Comparison of ENCODE assay signal across 31 cellular contexts in the genomic region with DNA sequence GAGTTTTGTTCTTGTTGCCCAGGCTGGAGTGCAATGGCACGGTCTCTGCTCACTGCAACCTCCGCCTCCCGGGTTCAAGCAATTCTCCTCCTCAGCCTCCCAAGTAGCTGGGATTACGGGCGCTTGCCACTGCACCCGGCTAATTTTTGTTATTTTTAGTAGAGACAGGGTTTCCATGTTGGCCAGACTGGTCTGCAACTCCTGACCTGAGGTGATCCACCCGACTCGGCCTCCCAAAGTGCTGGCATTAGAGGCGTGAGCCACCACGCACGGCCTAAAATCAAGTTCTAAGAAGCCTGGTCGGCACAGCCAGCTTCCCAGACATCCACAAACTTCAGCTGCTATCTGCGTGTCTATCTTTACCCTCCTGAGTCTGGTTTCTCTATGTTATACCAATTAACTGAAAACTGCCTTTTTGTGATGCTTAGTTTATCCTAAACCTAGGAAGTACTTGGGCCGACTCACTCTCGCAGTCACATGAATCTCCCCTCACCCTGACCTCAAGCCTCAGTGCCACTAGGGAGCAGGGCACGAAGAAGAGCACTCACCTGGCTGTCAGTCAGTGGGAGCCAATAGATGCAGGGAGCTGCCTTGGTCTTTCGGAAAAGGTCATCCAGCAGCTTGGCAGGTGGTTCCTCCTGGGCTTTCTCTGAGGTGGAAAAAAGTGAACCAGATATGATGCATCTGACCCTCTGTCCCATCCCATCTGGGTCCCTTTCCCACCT. TPM values are rescaled to one million over a fixed set of nuclear protein-coding genes. Genes with fewer than 3 reads are reported as not detected.
DNase-seq lines count a peak whose midpoint lies in the region; ATAC-seq and TF ChIP-seq lines count a peak whose summit lies in the region.
"Had no signal": no experiment of that assay in that cellular context is flagged by ENCODE, and none has a peak within 500 bp of the region (broad histone marks: within the 10 kb centered on the region; RNA-seq: fewer than 3 reads in every experiment).

No MANE protein-coding gene starts in this region.

- DNase-seq in AG04450 (ENCODE audit: low read depth, low spot score): no peak
- peak; percentile 26 for DNase-seq in H7
- peak; percentile 71 for DNase-seq in coronary artery (ENCODE audit: low spot score)
- no peak for DNase-seq in neural progenitor cell (ENCODE audit: low spot score)
- DNase-seq in CD8-positive, alpha-beta memory T cell: no peak
- DNase-seq in heart right ventricle: no peak
- DNase-seq: activated B cell treated with CpG ODN at 0.5 μM for 24 hours; activated CD8-positive, alpha-beta memory T cell treated with anti-CD3 and anti-CD28 coated beads, Interleukin-2, amount 10 ng/mL, durations not matched to agents 7 days and 5 days; activated naive CD4-positive, alpha-beta T cell treated with anti-CD3 and anti-CD28 coated beads, Interleukin-2, amount 10 ng/mL, durations not matched to agents 7 days and 5 days; amygdala; cortex of kidney; effector memory CD8-positive, alpha-beta T cell; esophagus squamous epithelium; hypothalamus; naive thymus-derived CD4-positive, alpha-beta T cell; NCI-H1105 treated with DMSO at 0.1 percent for 48 hours; NCI-H2029 treated with DMSO at 0.1 percent for 48 hours; NCI-H69; stimulated activated naive CD8-positive, alpha-beta T cell treated with anti-CD3 and anti-CD28 coated beads, Interleukin-15, amount 100 ng/mL, for 72 hours; T-helper 1 cell had no signal

- intact Hi-C loops in heart right ventricle (cut with DNase I): loop anchor here in 1 of 10 donors (10.0 kb wide), 1 partner anchor 476 kb away; the partner anchor contains the start of gene DAD1

- no peak for ATAC-seq in HG03460 (IDR thresholded peaks at IDR 0.05; ENCODE audit: unreplicated experiment)
- ATAC-seq in heart right ventricle: no peak
- no peak for ATAC-seq in HG02885 (IDR thresholded peaks at IDR 0.05; ENCODE audit: poor library complexity, unreplicated experiment)
- ATAC-seq: activated CD8-positive, alpha-beta memory T cell treated with anti-CD3 and anti-CD28 coated beads, Interleukin-2, amount 10 ng/mL, durations not matched to agents 7 days and 5 days; effector memory CD8-positive, alpha-beta T cell; naive thymus-derived CD4-positive, alpha-beta T cell; stimulated activated naive CD8-positive, alpha-beta T cell treated with anti-CD3 and anti-CD28 coated beads, Interleukin-15, amount 100 ng/mL, for 72 hours had no signal

- no peak overlapping the region for H3K9ac ChIP-seq in neural progenitor cell

- peaks cover 4% of the 10 kb centered on the region for H3K27me3 Mint-ChIP-seq in neural progenitor cell (ENCODE audit: insufficient read depth, low read depth)
- no peaks in the 10 kb centered on the region for H3K27me3 Mint-ChIP-seq in CD8-positive, alpha-beta memory T cell
- H3K27me3 Mint-ChIP-seq: effector memory CD8-positive, alpha-beta T cell had no signal

- 91 to 94% methylated on average over 17 of the region's 17 CpGs for WGBS in heart right ventricle, 2 donors

- H3K36me3 ChIP-seq in H7 (replicated peaks; ENCODE audit: control insufficient read depth, insufficient read depth, low read length): peaks cover 47% of the 10 kb centered on the region
- H3K36me3 ChIP-seq in neural progenitor cell: peaks cover 33% of the 10 kb centered on the region
- H3K36me3 ChIP-seq in CD8-positive, alpha-beta memory T cell (ENCODE audit: insufficient read depth, low read length): peaks cover 48% of the 10 kb centered on the region
- peaks cover 0 to 77% (median 57%) of the 10 kb centered on the region in 9 donors for H3K36me3 ChIP-seq in heart right ventricle

- H3K4me3 ChIP-seq in AG04450 (ENCODE audit: low read depth, low read length) (no peak overlapping the region), H7 (ENCODE audit: insufficient read depth, low read depth, low read length) (no peak overlapping the region), coronary artery (no peak overlapping the region), neural progenitor cell (no peak overlapping the region), heart right ventricle (no peak overlapping the region)
- H3K4me3 ChIP-seq in CD8-positive, alpha-beta memory T cell (ENCODE audit: low read length): no peak overlapping the region
- H3K4me3 ChIP-seq: esophagus squamous epithelium, skin epidermis, tibial artery had no signal

- peaks cover 29% of the 10 kb centered on the region for H3K36me3 Mint-ChIP-seq in neural progenitor cell
- peaks cover 3 to 71% (median 16%) of the 10 kb centered on the region in 3 donors for H3K36me3 Mint-ChIP-seq in CD8-positive, alpha-beta memory T cell

- H4K20me1 ChIP-seq in neural progenitor cell (ENCODE audit: low read depth): peaks cover 78% of the 10 kb centered on the region

- peaks cover 40% of the 10 kb centered on the region for H3K79me2 ChIP-seq in neural progenitor cell (ENCODE audit: low read depth)

- TF ChIP-seq CTCF in AG04450 (IDR thresholded peaks at IDR 0.05; ENCODE audit: low read depth, low read length) (no peak), coronary artery (IDR thresholded peaks at IDR 0.05) (no peak), neural progenitor cell (IDR thresholded peaks at IDR 0.05) (no peak), heart right ventricle (IDR thresholded peaks at IDR 0.05) (no peak)

- POLR2A ChIA-PET in AG04450 (lab: Yijun Ruan, JAX): no interaction called here
- POLR2A ChIA-PET in CD8-positive, alpha-beta memory T cell (lab: Charles Lee): no interaction called here

- H2AFZ ChIP-seq in neural progenitor cell (replicated peaks): no peak overlapping the region

- peak overlapping the region; percentile 31 for H3K27ac ChIP-seq in AG04450 (ENCODE audit: low read depth, low read length)
- no peak overlapping the region for H3K27ac ChIP-seq in coronary artery
- no peak overlapping the region for H3K27ac ChIP-seq in neural progenitor cell
- no peak overlapping the region for H3K27ac ChIP-seq in CD8-positive, alpha-beta memory T cell (ENCODE audit: low read depth, low read length)
- no peak overlapping the region for H3K27ac ChIP-seq in heart right ventricle

- no peaks in the 10 kb centered on the region for H3K9me3 Mint-ChIP-seq in neural progenitor cell
- H3K9me3 Mint-ChIP-seq in CD8-positive, alpha-beta memory T cell: no peaks in the 10 kb centered on the region
- H3K9me3 Mint-ChIP-seq: activated B cell treated with CpG ODN at 0.5 μM for 24 hours; activated naive CD4-positive, alpha-beta T cell treated with anti-CD3 and anti-CD28 coated beads, Interleukin-2, amount 10 ng/mL, durations not matched to agents 7 days and 5 days; effector memory CD8-positive, alpha-beta T cell; IgD-negative memory B cell; memory B cell; stimulated activated naive CD8-positive, alpha-beta T cell treated with anti-CD3 and anti-CD28 coated beads, Interleukin-15, amount 100 ng/mL, for 72 hours had no signal

- peaks cover 24% of the 10 kb centered on the region for H3K4me1 Mint-ChIP-seq in neural progenitor cell
- H3K4me1 Mint-ChIP-seq in CD8-positive, alpha-beta memory T cell: peaks cover 16 to 21% (median 18%) of the 10 kb centered on the region in 3 donors

- H3K9me3 ChIP-seq in AG04450 (ENCODE audit: control insufficient read depth, insufficient read depth, low read length) (no peaks in the 10 kb centered on the region), neural progenitor cell (ENCODE audit: low read depth) (no peaks in the 10 kb centered on the region), heart right ventricle (no peaks in the 10 kb centered on the region)
- H3K9me3 ChIP-seq in CD8-positive, alpha-beta memory T cell (ENCODE audit: low read length): no peaks in the 10 kb centered on the region
- H3K9me3 ChIP-seq: esophagus squamous epithelium, tibial artery had no signal

- H3K4me2 ChIP-seq in neural progenitor cell: no peak overlapping the region

- no peak overlapping the region for H3K27ac Mint-ChIP-seq in neural progenitor cell
- peak overlapping the region in 1 of 8 donors; percentile 32 for H3K27ac Mint-ChIP-seq in CD8-positive, alpha-beta memory T cell
- H3K27ac Mint-ChIP-seq: activated B cell treated with CpG ODN at 0.5 μM for 24 hours; activated CD8-positive, alpha-beta memory T cell treated with anti-CD3 and anti-CD28 coated beads, Interleukin-2, amount 10 ng/mL, durations not matched to agents 7 days and 5 days; activated naive CD4-positive, alpha-beta T cell treated with anti-CD3 and anti-CD28 coated beads, Interleukin-2, amount 10 ng/mL, durations not matched to agents 7 days and 5 days; effector memory CD8-positive, alpha-beta T cell; memory B cell; stimulated activated naive CD8-positive, alpha-beta T cell treated with anti-CD3 and anti-CD28 coated beads, Interleukin-15, amount 100 ng/mL, for 72 hours had no signal

- H3K4me1 ChIP-seq in neural progenitor cell: peaks cover 4% of the 10 kb centered on the region
- H3K4me1 ChIP-seq in CD8-positive, alpha-beta memory T cell (ENCODE audit: insufficient read depth, low read length): peaks cover 14% of the 10 kb centered on the region
- H3K4me1 ChIP-seq in heart right ventricle: peaks cover 5 to 39% (median 23%) of the 10 kb centered on the region in 9 donors

- H3F3A ChIP-seq in neural progenitor cell (ENCODE audit: low read depth): peaks cover 79% of the 10 kb centered on the region

- CTCF ChIA-PET in AG04450 (lab: Charles Lee): interaction anchor here (0.6 to 12.0 kb wide), 9 partner anchors 8 to 504 kb away, joined by 6 to 262 read pairs (median 18); partner anchors contain the start of gene PRMT5
- CTCF ChIA-PET in CD8-positive, alpha-beta memory T cell (lab: Charles Lee): interaction anchor here (1.0 to 21.2 kb wide), 6 partner anchors 7 to 75 kb away, joined by 3 to 732 read pairs (median 13); partner anchors contain the start of gene AJUBA

- H3K27me3 ChIP-seq in AG04450 (ENCODE audit: control insufficient read depth, insufficient read depth, low read length): no peaks in the 10 kb centered on the region
- peaks cover 7% of the 10 kb centered on the region for H3K27me3 ChIP-seq in H7 (ENCODE audit: control insufficient read depth, insufficient read depth, low read length)
- no peaks in the 10 kb centered on the region for H3K27me3 ChIP-seq in neural progenitor cell
- no peaks in the 10 kb centered on the region for H3K27me3 ChIP-seq in CD8-positive, alpha-beta memory T cell (ENCODE audit: insufficient read depth, low read length, poor library complexity, severe bottlenecking)
- H3K27me3 ChIP-seq in heart right ventricle: no peaks in the 10 kb centered on the region
- H3K27me3 ChIP-seq: esophagus squamous epithelium, tibial artery had no signal

- H3K4me3 Mint-ChIP-seq in neural progenitor cell: peak overlapping the region; percentile 24
- peak overlapping the region in 1 of 7 donors; percentile 35 for H3K4me3 Mint-ChIP-seq in CD8-positive, alpha-beta memory T cell
- H3K4me3 Mint-ChIP-seq: activated B cell treated with CpG ODN at 0.5 μM for 24 hours; activated CD8-positive, alpha-beta memory T cell treated with anti-CD3 and anti-CD28 coated beads, Interleukin-2, amount 10 ng/mL, durations not matched to agents 7 days and 5 days; activated naive CD4-positive, alpha-beta T cell treated with anti-CD3 and anti-CD28 coated beads, Interleukin-2, amount 10 ng/mL, durations not matched to agents 7 days and 5 days; CD14-positive monocyte; effector memory CD8-positive, alpha-beta T cell; memory B cell; stimulated activated naive CD8-positive, alpha-beta T cell treated with anti-CD3 and anti-CD28 coated beads, Interleukin-15, amount 100 ng/mL, for 72 hours had no signal

RNA-seq across cellular contexts. Expression of gene CDH24, which starts 3.4 kb away (rescaled TPM):
- polyA plus RNA-seq in AG04450 (2011; rRNA removed) (10.1 and 11.0 TPM in 2 replicates), heart right ventricle (1 to 10 TPM; 1.9 to 9.1 TPM)
- polyA minus RNA-seq in AG04450 (2011; rRNA and poly(A)+ RNA removed): 13.6 and 18.6 TPM in 2 replicates
- 9.7 and 12.3 TPM in 2 replicates for total RNA-seq in H7 (2014; rRNA removed; shearing (Covaris generic))
- total RNA-seq in neural progenitor cell (ENCODE audit: low replicate concordance) (15.0 and 35.9 TPM in 2 replicates), heart right ventricle (1 to 10 TPM in 7 of 10 donors, under 1 TPM in 3; 0.57 to 4.4 (median 1.3) TPM)
- under 1 TPM; 0.82 to 0.88 TPM for total RNA-seq in CD8-positive, alpha-beta memory T cell
- polyA plus RNA-seq in CD8-positive, alpha-beta memory T cell: 0.36 TPM

RNA-seq across cellular contexts. Expression of gene PSMB11, which starts 18.7 kb away (rescaled TPM):
- polyA plus RNA-seq in AG04450 (2011; rRNA removed) (not detected in 2 replicates), heart right ventricle (not detected)
- polyA minus RNA-seq in AG04450 (2011; rRNA and poly(A)+ RNA removed): not detected in 2 replicates
- not detected in 2 replicates for total RNA-seq in H7 (2014; rRNA removed; shearing (Covaris generic))
- total RNA-seq in neural progenitor cell (ENCODE audit: low replicate concordance) (not detected in 2 replicates), heart right ventricle (not detected)
- not detected for total RNA-seq in CD8-positive, alpha-beta memory T cell
- not detected for polyA plus RNA-seq in CD8-positive, alpha-beta memory T cell
- total RNA-seq: activated B cell treated with CpG ODN at 0.5 μM for 24 hours; activated CD8-positive, alpha-beta memory T cell treated with anti-CD3 and anti-CD28 coated beads, Interleukin-2, amount 10 ng/mL, durations not matched to agents 7 days and 5 days; esophagus squamous epithelium; M059J; omental fat pad; renal cortical epithelial cell; SK-MEL-5 had no signal
- polyA plus RNA-seq: CD14-positive monocyte, IgD-negative memory B cell had no signal

RNA-seq across cellular contexts. Expression of gene PSMB5, which starts 26.0 kb away (rescaled TPM):
- polyA plus RNA-seq in AG04450 (2011; rRNA removed): 282 and 292 TPM in 2 replicates
- polyA minus RNA-seq in AG04450 (2011; rRNA and poly(A)+ RNA removed): 170 and 211 TPM in 2 replicates
- total RNA-seq in H7 (2014; rRNA removed; shearing (Covaris generic)): 262 and 328 TPM in 2 replicates
- 154 and 223 TPM in 2 replicates for total RNA-seq in neural progenitor cell (ENCODE audit: low replicate concordance)
- 100 to 1,000 TPM; 186 to 198 TPM for total RNA-seq in CD8-positive, alpha-beta memory T cell
- 37.1 TPM for polyA plus RNA-seq in CD8-positive, alpha-beta memory T cell
- total RNA-seq in heart right ventricle: 100 to 1,000 TPM; 111 to 141 (median 122) TPM
- polyA plus RNA-seq in heart right ventricle: 100 to 1,000 TPM in 1 of 2 donors, 10 to 100 TPM in 1; 35.6 to 206 TPM

RNA-seq across cellular contexts. Expression of gene ACIN1, which starts 34.2 kb away (rescaled TPM):
- polyA plus RNA-seq in AG04450 (2011; rRNA removed) (158 and 173 TPM in 2 replicates), heart right ventricle (100 to 1,000 TPM in 1 of 2 donors, 10 to 100 TPM in 1; 35.7 to 119 TPM)
- 136 and 143 TPM in 2 replicates for polyA minus RNA-seq in AG04450 (2011; rRNA and poly(A)+ RNA removed)
- 83.4 and 89.5 TPM in 2 replicates for total RNA-seq in H7 (2014; rRNA removed; shearing (Covaris generic))
- total RNA-seq in neural progenitor cell (ENCODE audit: low replicate concordance) (184 and 215 TPM in 2 replicates), heart right ventricle (10 to 100 TPM; 60.2 to 79.7 (median 68.0) TPM)
- 100 to 1,000 TPM; 195 to 198 TPM for total RNA-seq in CD8-positive, alpha-beta memory T cell
- polyA plus RNA-seq in CD8-positive, alpha-beta memory T cell: 15.1 TPM

RNA-seq across cellular contexts. Expression of gene C14orf119, which starts 34.6 kb away (rescaled TPM):
- polyA plus RNA-seq in AG04450 (2011; rRNA removed) (119 and 128 TPM in 2 replicates), heart right ventricle (10 to 100 TPM in 1 of 2 donors, 1 to 10 TPM in 1; 9.8 to 43.3 TPM)
- polyA minus RNA-seq in AG04450 (2011; rRNA and poly(A)+ RNA removed): 89.5 and 94.1 TPM in 2 replicates
- 73.7 and 97.8 TPM in 2 replicates for total RNA-seq in H7 (2014; rRNA removed; shearing (Covaris generic))
- total RNA-seq in neural progenitor cell (ENCODE audit: low replicate concordance) (32.0 and 37.5 TPM in 2 replicates), heart right ventricle (10 to 100 TPM; 22.3 to 35.9 (median 28.4) TPM)
- total RNA-seq in CD8-positive, alpha-beta memory T cell: 10 to 100 TPM; 52.5 to 55.6 TPM
- polyA plus RNA-seq in CD8-positive, alpha-beta memory T cell: 112 TPM

Comparison
In these comparisons a context has a peak if more than half of its experiments do, and no peak if none do; other contexts are left out.
1. DNase-seq: peak in H7 (single experiment) and coronary artery (single experiment); none in AG04450 (single experiment), neural progenitor cell (single experiment), CD8-positive, alpha-beta memory T cell (0 of 5) and heart right ventricle (0 of 2).